22 cellular contexts compared by ENCODE assay signal in the genomic region with DNA sequence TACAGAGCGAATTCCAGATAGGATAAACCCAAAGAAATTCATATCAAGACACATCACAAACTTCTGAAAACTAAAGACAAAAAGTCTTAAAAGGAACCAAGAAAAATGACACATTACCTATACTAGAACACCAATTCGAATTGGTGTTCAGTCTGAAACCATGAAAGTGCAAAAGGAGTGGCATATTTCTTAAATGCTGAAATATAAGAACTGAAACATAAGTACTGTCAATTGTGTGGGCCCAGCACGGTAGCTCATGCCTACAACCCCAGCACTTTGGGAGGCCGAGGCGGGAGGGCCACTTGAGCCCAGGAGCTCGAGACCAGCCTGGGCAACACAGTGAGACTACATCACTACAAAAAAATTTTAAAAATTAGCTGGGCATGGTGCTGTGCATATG. TPM values are rescaled to one million over a fixed set of nuclear protein-coding genes. Genes with fewer than 3 reads are reported as not detected.
DNase-seq lines count a peak whose midpoint lies in the region; ATAC-seq, FAIRE-seq and TF ChIP-seq lines count a peak whose summit lies in the region.
"Had no signal": no experiment of that assay in that cellular context is flagged by ENCODE, and none has a peak within 500 bp of the region (broad histone marks: within the 10 kb centered on the region; RNA-seq: fewer than 3 reads in every experiment).

No MANE protein-coding gene starts in this region.

- peak overlapping the region; percentile 13 for H3K27ac ChIP-seq in OCI-LY1 (ENCODE audit: low read depth, low read length, poor library complexity, severe bottlenecking)
- H3K27ac ChIP-seq in kidney (ENCODE audit: low read depth in 2 of 2, low read length in 2 of 2): no peak overlapping the region
- H3K27ac ChIP-seq: A549; BLaER1 treated with 17β-estradiol and CSF1 and Interleukin-3, amounts not matched to agents 10 nM and 100 nM; GM23248; SK-N-MC had no signal

- TF ChIP-seq CTCF in OCI-LY1 (IDR thresholded peaks at IDR 0.05; ENCODE audit: low read length) (no peak), kidney (IDR thresholded peaks at IDR 0.05; ENCODE audit: borderline replicate concordance, extremely low read depth, insufficient read depth) (no peak)

- H3K36me3 ChIP-seq in OCI-LY1 (ENCODE audit: insufficient read depth, low read length): no peaks in the 10 kb centered on the region; the same call in 1 of the 2 replicates
- H3K36me3 ChIP-seq in kidney (ENCODE audit: control insufficient read depth in 1 of 2, insufficient read depth in 2 of 2, low read length in 2 of 2): no peaks in the 10 kb centered on the region

- no peaks in the 10 kb centered on the region for H3K27me3 Mint-ChIP-seq in stimulated activated memory B cell treated with anti-CD40 and anti-IgM and Interleukin-4, amounts not matched to agents 10 μg/mL and 1 μg/mL and 100 μg/mL, for 72 hours
- H3K27me3 Mint-ChIP-seq: CD8-positive, alpha-beta memory T cell had no signal

- H3K4me2 ChIP-seq in OCI-LY1 (ENCODE audit: low read length): no peak overlapping the region
- H3K4me2 ChIP-seq: A549; BLaER1 treated with 17β-estradiol and CSF1 and Interleukin-3, amounts not matched to agents 10 nM and 100 nM had no signal

- no peaks in the 10 kb centered on the region for H3K27me3 ChIP-seq in OCI-LY1 (ENCODE audit: insufficient read depth, low read length)
- H3K27me3 ChIP-seq: BLaER1 treated with 17β-estradiol and CSF1 and Interleukin-3, amounts not matched to agents 10 nM and 100 nM had no signal

- H3K4me3 Mint-ChIP-seq in stimulated activated memory B cell treated with anti-CD40 and anti-IgM and Interleukin-4, amounts not matched to agents 10 μg/mL and 1 μg/mL and 100 μg/mL, for 72 hours: no peak overlapping the region

- H3K79me2 ChIP-seq in OCI-LY1 (ENCODE audit: insufficient read depth, low read length): peaks cover 37% of the 10 kb centered on the region

- H4K20me1 ChIP-seq in OCI-LY1 (ENCODE audit: insufficient read depth, low read length): no peaks in the 10 kb centered on the region

- intact Hi-C loops in kidney (cut with DNase I): no loop called here

- no peaks in the 10 kb centered on the region for H3F3A ChIP-seq in OCI-LY1 (ENCODE audit: insufficient read depth, low read length)

- FAIRE-seq in GM18507 (lab: Jason Lieb, UNC) (peak; percentile 59), kidney (lab: Jason Lieb, UNC) (no peak)
- FAIRE-seq: A549, D721Med had no signal

- H3K9me3 Mint-ChIP-seq in stimulated activated memory B cell treated with anti-CD40 and anti-IgM and Interleukin-4, amounts not matched to agents 10 μg/mL and 1 μg/mL and 100 μg/mL, for 72 hours: no peaks in the 10 kb centered on the region
- H3K9me3 Mint-ChIP-seq: CD8-positive, alpha-beta memory T cell had no signal

- H3K4me1 Mint-ChIP-seq in stimulated activated memory B cell treated with anti-CD40 and anti-IgM and Interleukin-4, amounts not matched to agents 10 μg/mL and 1 μg/mL and 100 μg/mL, for 72 hours: peaks cover 83% of the 10 kb centered on the region

- H3K4me3 ChIP-seq in OCI-LY1 (ENCODE audit: low read depth, low read length, poor library complexity, severe bottlenecking) (no peak overlapping the region), kidney (ENCODE audit: low read length in 2 of 2) (no peak overlapping the region)
- H3K4me3 ChIP-seq: A549; BLaER1 treated with 17β-estradiol and CSF1 and Interleukin-3, amounts not matched to agents 10 nM and 100 nM; GM23248; SK-N-MC had no signal

- H3K9me3 ChIP-seq in OCI-LY1 (ENCODE audit: low read length): no peaks in the 10 kb centered on the region
- no peaks in the 10 kb centered on the region for H3K9me3 ChIP-seq in kidney (ENCODE audit: control insufficient read depth in 1 of 2, low read length in 2 of 2)
- H3K9me3 ChIP-seq: A549 had no signal

- DNase-seq in GM18507 (ENCODE audit: extremely low spot score, insufficient read length, low read depth) (no peak), kidney (peak; percentile 33), DMS79 (lab: John Stamatoyannopoulos, UW) (no peak), D341Med (ENCODE audit: low spot score) (no peak)
- DNase-seq: CD8-positive, alpha-beta memory T cell; DND-41; GM23248; HCEC 1CT; KG1; MV-4-11; NCI-H1694 treated with DMSO at 0.1 percent for 48 hours; NCI-H510A; NCI-H748 treated with DMSO at 0.1 percent for 48 hours; NK-92 treated with Interleukin-12 subunit alpha and Interleukin-12 subunit beta, amount 100 ng/mL, for 24 hours; SHP77 had no signal

- peaks cover 22% of the 10 kb centered on the region for H3K36me3 Mint-ChIP-seq in stimulated activated memory B cell treated with anti-CD40 and anti-IgM and Interleukin-4, amounts not matched to agents 10 μg/mL and 1 μg/mL and 100 μg/mL, for 72 hours

- H3K9me2 ChIP-seq in OCI-LY1 (ENCODE audit: low read depth, low read length): no peaks in the 10 kb centered on the region

- H3K27ac Mint-ChIP-seq in stimulated activated memory B cell treated with anti-CD40 and anti-IgM and Interleukin-4, amounts not matched to agents 10 μg/mL and 1 μg/mL and 100 μg/mL, for 72 hours: peak overlapping the region; percentile 51

- H3K9ac ChIP-seq in OCI-LY1 (ENCODE audit: low read length) (no peak overlapping the region), kidney (ENCODE audit: low read length in 2 of 2) (no peak overlapping the region)
- H3K9ac ChIP-seq: BLaER1 treated with 17β-estradiol and CSF1 and Interleukin-3, amounts not matched to agents 10 nM and 100 nM; GM23248 had no signal

- H2AFZ ChIP-seq in OCI-LY1 (ENCODE audit: low read length): no peak overlapping the region
- H2AFZ ChIP-seq: GM23248 had no signal

- H3K4me1 ChIP-seq in OCI-LY1 (ENCODE audit: insufficient read depth, low read length, severe bottlenecking): peaks cover 40% of the 10 kb centered on the region
- H3K4me1 ChIP-seq in kidney (ENCODE audit: control insufficient read depth in 1 of 2, insufficient read depth in 1 of 2, low read depth in 1 of 2, low read length in 2 of 2): no peaks in the 10 kb centered on the region

- peak; percentile 54 for ATAC-seq in stimulated activated memory B cell treated with anti-CD40 and anti-IgM and Interleukin-4, amounts not matched to agents 10 μg/mL and 1 μg/mL and 100 μg/mL, for 72 hours
- ATAC-seq in HG03095 (IDR thresholded peaks at IDR 0.05; ENCODE audit: unreplicated experiment): no peak
- ATAC-seq: A549 had no signal

RNA-seq across cellular contexts. Expression of gene TMEM131, which starts 43.4 kb away (rescaled TPM):
- 38.4 TPM for total RNA-seq in kidney
- polyA plus RNA-seq in kidney (ENCODE audit: insufficient read depth, low read depth, low replicate concordance): 8.0 TPM
